In genomic region chr3:58746758-58747157, GRCh38 we compare ENCODE assay signal across 2 cellular contexts.
A peak's percentile ranks its signal among the peaks of the same experiment; 100 is the strongest.
TF ChIP-seq lines count a peak whose summit lies in the region.

No MANE protein-coding gene starts in this region.

TF ChIP-seq in SK-N-SH treated with all-trans-retinoic acid at 6 μM for 48 hours, 23 proteins besides CTCF, POLR2A, EP300 and RAD21 (continued from another document):
- peak; percentile 85 for TF ChIP-seq CSRNP3 (CRISPR knock-in tag; IDR thresholded peaks at IDR 0.05)
- TF ChIP-seq ARNTL (CRISPR knock-in tag; IDR thresholded peaks at IDR 0.05; ENCODE audit: borderline replicate concordance, low read depth) = no peak
- TF ChIP-seq BACH2 (CRISPR knock-in tag; IDR thresholded peaks at IDR 0.05; ENCODE audit: borderline replicate concordance) = no peak
- TF ChIP-seq ZNF565 (CRISPR knock-in tag; conservative IDR thresholded peaks at IDR 0.05; ENCODE audit: low read depth) = peak; percentile 89
- TF ChIP-seq ZFP3 (CRISPR knock-in tag; IDR thresholded peaks at IDR 0.05) = peak; percentile 82
- peak; percentile 85; the same call in 1 of the 2 replicates for TF ChIP-seq ESRRG (CRISPR knock-in tag; IDR thresholded peaks at IDR 0.05)
- TF ChIP-seq SNAI2 (CRISPR knock-in tag; IDR thresholded peaks at IDR 0.05) = peak; percentile 79
- TF ChIP-seq TCF4 (CRISPR knock-in tag; IDR thresholded peaks at IDR 0.05; ENCODE audit: borderline replicate concordance) = peak; percentile 78
- TF ChIP-seq TSHZ2 (CRISPR knock-in tag; IDR thresholded peaks at IDR 0.05) = peak; percentile 84
- TF ChIP-seq ISL1 (CRISPR knock-in tag; IDR thresholded peaks at IDR 0.05) = peak; percentile 96
- TF ChIP-seq GLIS3 (CRISPR knock-in tag; IDR thresholded peaks at IDR 0.05) = peak; percentile 82; the same call in 1 of the 2 replicates
- 0 out of 2 replicates have a peak, but pooled peaks have one; percentile 23 for TF ChIP-seq ZNF70 (CRISPR knock-in tag; IDR thresholded peaks at IDR 0.05)
- TF ChIP-seq ZNF8 (CRISPR knock-in tag; IDR thresholded peaks at IDR 0.05) = no peak

TF ChIP-seq in SK-N-SH, 30 proteins besides CTCF, POLR2A, EP300 and RAD21 (continued from another document):
- no peak for TF ChIP-seq ZBTB33 (IDR thresholded peaks at IDR 0.05; ENCODE audit: borderline replicate concordance, low read depth)
TF ChIP-seq in SK-N-SH: peak in this region for 0.
